In genomic region chr12:121713257-121714155, GRCh38 we compare ENCODE assay signal across 8 cellular contexts. TPM values are rescaled to one million over a fixed set of nuclear protein-coding genes. Genes with fewer than 3 reads are reported as not detected.
DNase-seq lines count a peak whose midpoint lies in the region; ATAC-seq and TF ChIP-seq lines count a peak whose summit lies in the region.

No MANE protein-coding gene starts in this region.

- peak overlapping the region; percentile 56 for H3K9ac ChIP-seq in iPS-15b (ENCODE audit: low read depth, low read length)

- H3K9me3 ChIP-seq in BE2C: no peaks in the 10 kb centered on the region
- no peaks in the 10 kb centered on the region for H3K9me3 ChIP-seq in iPS-15b (ENCODE audit: control insufficient read depth, insufficient read depth, low read length)

- peaks cover 8% of the 10 kb centered on the region for H3K36me3 ChIP-seq in BE2C
- no peaks in the 10 kb centered on the region for H3K36me3 ChIP-seq in iPS-15b (ENCODE audit: control insufficient read depth, insufficient read depth, low read length)

- no peaks in the 10 kb centered on the region for H3K27me3 ChIP-seq in BE2C
- no peaks in the 10 kb centered on the region for H3K27me3 ChIP-seq in iPS-15b (ENCODE audit: control insufficient read depth, insufficient read depth, low read length)

- H3K4me1 ChIP-seq in BE2C (peaks cover 3% of the 10 kb centered on the region; the same call in 1 of the 2 replicates), iPS-15b (ENCODE audit: control insufficient read depth, insufficient read depth, low read length) (peaks cover 2% of the 10 kb centered on the region)

- no peak for DNase-seq in BE2C
- peak; percentile 6 for DNase-seq in activated naive CD8-positive, alpha-beta T cell treated with anti-CD3 and anti-CD28 coated beads for 36 hours
- DNase-seq in DMS153 treated with DMSO at 0.1 percent for 48 hours (lab: John Stamatoyannopoulos, UW; ENCODE audit: unreplicated experiment): no peak
- DNase-seq in T-helper 9 cell: no peak

- TF ChIP-seq CTCF in BE2C (IDR thresholded peaks at IDR 0.05; ENCODE audit: low read depth, low read length): no peak

- peak overlapping the region; percentile 93 for H3K4me3 Mint-ChIP-seq in activated naive CD8-positive, alpha-beta T cell treated with anti-CD3 and anti-CD28 coated beads for 36 hours
- H3K4me3 Mint-ChIP-seq in stimulated activated memory B cell treated with anti-CD40 and anti-IgM and Interleukin-4, amounts not matched to agents 10 μg/mL and 1 μg/mL and 100 μg/mL, for 72 hours: peak overlapping the region; percentile 99

- peak overlapping the region; percentile 58 for H3K27ac Mint-ChIP-seq in activated naive CD8-positive, alpha-beta T cell treated with anti-CD3 and anti-CD28 coated beads for 36 hours
- H3K27ac Mint-ChIP-seq in stimulated activated memory B cell treated with anti-CD40 and anti-IgM and Interleukin-4, amounts not matched to agents 10 μg/mL and 1 μg/mL and 100 μg/mL, for 72 hours: peak overlapping the region; percentile 93

- H3K36me3 Mint-ChIP-seq in activated naive CD8-positive, alpha-beta T cell treated with anti-CD3 and anti-CD28 coated beads for 36 hours: peaks cover 5% of the 10 kb centered on the region
- H3K36me3 Mint-ChIP-seq in stimulated activated memory B cell treated with anti-CD40 and anti-IgM and Interleukin-4, amounts not matched to agents 10 μg/mL and 1 μg/mL and 100 μg/mL, for 72 hours: peaks cover 14% of the 10 kb centered on the region

- H3K9me3 Mint-ChIP-seq in activated naive CD8-positive, alpha-beta T cell treated with anti-CD3 and anti-CD28 coated beads for 36 hours: no peaks in the 10 kb centered on the region
- no peaks in the 10 kb centered on the region for H3K9me3 Mint-ChIP-seq in stimulated activated memory B cell treated with anti-CD40 and anti-IgM and Interleukin-4, amounts not matched to agents 10 μg/mL and 1 μg/mL and 100 μg/mL, for 72 hours

- H3K27me3 Mint-ChIP-seq in activated naive CD8-positive, alpha-beta T cell treated with anti-CD3 and anti-CD28 coated beads for 36 hours: no peaks in the 10 kb centered on the region
- H3K27me3 Mint-ChIP-seq in stimulated activated memory B cell treated with anti-CD40 and anti-IgM and Interleukin-4, amounts not matched to agents 10 μg/mL and 1 μg/mL and 100 μg/mL, for 72 hours: no peaks in the 10 kb centered on the region

- ATAC-seq in HG03025 (IDR thresholded peaks at IDR 0.05; ENCODE audit: low FRiP score, unreplicated experiment) (peak; percentile 14), GM19023 (IDR thresholded peaks at IDR 0.05; ENCODE audit: unreplicated experiment) (no peak)
- no peak for ATAC-seq in stimulated activated memory B cell treated with anti-CD40 and anti-IgM and Interleukin-4, amounts not matched to agents 10 μg/mL and 1 μg/mL and 100 μg/mL, for 72 hours

- H3K4me1 Mint-ChIP-seq in activated naive CD8-positive, alpha-beta T cell treated with anti-CD3 and anti-CD28 coated beads for 36 hours: peaks cover 24% of the 10 kb centered on the region
- H3K4me1 Mint-ChIP-seq in stimulated activated memory B cell treated with anti-CD40 and anti-IgM and Interleukin-4, amounts not matched to agents 10 μg/mL and 1 μg/mL and 100 μg/mL, for 72 hours: peaks cover 38% of the 10 kb centered on the region

- H3K4me3 ChIP-seq in BE2C (ENCODE audit: low read depth, low read length) (peak overlapping the region; percentile 93), iPS-15b (ENCODE audit: low read depth, low read length) (peak overlapping the region; percentile 85)

RNA-seq across cellular contexts. Expression of gene TMEM120B, which starts 1.0 kb away (rescaled TPM):
- polyA plus RNA-seq in BE2C (2012; ENCODE audit: insufficient read depth, insufficient read length, low read depth): 15.7 TPM
- total RNA-seq in activated naive CD8-positive, alpha-beta T cell treated with anti-CD3 and anti-CD28 coated beads for 36 hours: 10 to 100 TPM; 14.5 to 15.2 TPM

RNA-seq across cellular contexts. Expression of gene MORN3, which starts 44.1 kb away (rescaled TPM):
- polyA plus RNA-seq in BE2C (2012; ENCODE audit: insufficient read depth, insufficient read length, low read depth): 0.45 TPM
- total RNA-seq in activated naive CD8-positive, alpha-beta T cell treated with anti-CD3 and anti-CD28 coated beads for 36 hours: 1 to 10 TPM; 1.8 to 1.9 TPM
